In the genomic region with DNA sequence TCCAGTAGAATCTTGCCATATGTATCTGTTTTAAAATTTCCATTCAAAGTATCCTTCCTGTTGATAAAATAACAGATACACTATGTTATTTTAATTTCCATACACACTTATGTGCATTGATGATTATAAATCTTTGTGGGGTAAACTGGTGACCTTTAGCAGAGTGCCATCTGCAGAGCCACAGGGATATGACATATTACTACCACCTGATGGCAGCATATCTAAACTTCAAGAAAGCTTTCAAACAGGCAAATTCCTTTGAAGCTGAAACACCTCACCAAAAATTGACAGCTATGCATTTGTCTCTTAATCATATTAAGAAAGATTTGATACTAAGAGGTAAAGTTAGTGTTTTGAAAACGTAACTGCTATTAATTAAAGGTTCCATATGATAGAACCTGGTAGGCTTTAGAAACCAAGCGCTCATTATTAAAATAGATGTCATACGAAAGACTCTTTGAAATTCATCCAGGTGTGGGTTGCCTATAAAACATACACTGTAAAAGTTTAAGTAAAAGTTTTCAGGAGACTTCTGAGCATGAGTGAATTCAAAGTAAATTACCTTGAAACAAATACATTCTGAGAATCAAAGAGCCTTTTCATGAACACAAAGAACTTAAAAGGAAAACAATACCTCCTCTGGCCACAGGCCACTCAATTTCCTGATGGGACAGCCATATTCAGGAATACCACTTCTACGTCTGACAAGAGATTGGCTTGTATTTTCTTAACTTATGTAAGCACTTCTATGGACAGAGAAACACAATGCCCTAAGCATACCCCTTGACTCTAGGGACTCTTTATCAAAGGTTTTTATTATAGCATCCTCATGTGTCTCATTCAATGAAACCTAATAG, we compare ENCODE assay signal across 8 cellular contexts.
DNase-seq lines count a peak whose midpoint lies in the region; ATAC-seq and TF ChIP-seq lines count a peak whose summit lies in the region.

No MANE protein-coding gene starts in this region.

- peak; percentile 81 for TF ChIP-seq CTCF in endodermal cell (conservative IDR thresholded peaks at IDR 0.05)

- peaks cover 13% of the 10 kb centered on the region for H3K4me1 ChIP-seq in endodermal cell (ENCODE audit: control insufficient read depth, insufficient read depth, low read length)

- H3K9me3 Mint-ChIP-seq in activated naive CD4-positive, alpha-beta T cell treated with anti-CD3 and anti-CD28 coated beads for 36 hours, result no peaks in the 10 kb centered on the region
- H3K9me3 Mint-ChIP-seq in endodermal cell (no peaks in the 10 kb centered on the region), naive B cell (no peaks in the 10 kb centered on the region)

- H3K36me3 ChIP-seq in endodermal cell (ENCODE audit: control insufficient read depth, insufficient read depth, low read length), result no peaks in the 10 kb centered on the region

- 66 to 71% methylated on average over 2 to 4 of the region's 4 CpGs for WGBS in endodermal cell (ENCODE audit: insufficient coverage in 1 of 2, insufficient read length in 1 of 2), 2 experiments

- H3K27ac Mint-ChIP-seq in activated naive CD4-positive, alpha-beta T cell treated with anti-CD3 and anti-CD28 coated beads for 36 hours, result no peak overlapping the region
- no peak overlapping the region for H3K27ac Mint-ChIP-seq in endodermal cell
- H3K27ac Mint-ChIP-seq in naive B cell, result no peak overlapping the region

- peak; percentile 85 for ATAC-seq in GM21447 (IDR thresholded peaks at IDR 0.05; ENCODE audit: unreplicated experiment)
- peak in 1 of 2 donors; percentile 49 for ATAC-seq in naive B cell (ENCODE audit: low read depth in 2 of 2)

- no peaks in the 10 kb centered on the region for H3K36me3 Mint-ChIP-seq in activated naive CD4-positive, alpha-beta T cell treated with anti-CD3 and anti-CD28 coated beads for 36 hours (ENCODE audit: low read depth)
- H3K36me3 Mint-ChIP-seq in endodermal cell (ENCODE audit: low read depth), result no peaks in the 10 kb centered on the region
- H3K36me3 Mint-ChIP-seq in naive B cell, result no peaks in the 10 kb centered on the region

- H3K27me3 ChIP-seq in endodermal cell (ENCODE audit: control insufficient read depth, insufficient read depth, low read length, poor library complexity, severe bottlenecking), result no peaks in the 10 kb centered on the region

- no peaks in the 10 kb centered on the region for H3K27me3 Mint-ChIP-seq in activated naive CD4-positive, alpha-beta T cell treated with anti-CD3 and anti-CD28 coated beads for 36 hours (ENCODE audit: low read depth)
- H3K27me3 Mint-ChIP-seq in endodermal cell (ENCODE audit: insufficient read depth) (no peaks in the 10 kb centered on the region), naive B cell (no peaks in the 10 kb centered on the region)

- intact Hi-C loops in activated naive CD4-positive, alpha-beta T cell treated with anti-CD3 and anti-CD28 coated beads for 36 hours (cut with micrococcal nuclease), result loop anchor here (1.0 to 10.0 kb wide), 7 partner anchors 94 to 940 kb away; a partner anchor contains a TSS

- H3K4me3 Mint-ChIP-seq in activated naive CD4-positive, alpha-beta T cell treated with anti-CD3 and anti-CD28 coated beads for 36 hours, result no peak overlapping the region
- H3K4me3 Mint-ChIP-seq in endodermal cell (no peak overlapping the region), naive B cell (no peak overlapping the region)

- no peaks in the 10 kb centered on the region for H3K4me1 Mint-ChIP-seq in activated naive CD4-positive, alpha-beta T cell treated with anti-CD3 and anti-CD28 coated beads for 36 hours (ENCODE audit: low read depth)
- H3K4me1 Mint-ChIP-seq in endodermal cell (peaks cover 25% of the 10 kb centered on the region), naive B cell (no peaks in the 10 kb centered on the region)

- no peak overlapping the region for H3K9ac ChIP-seq in endodermal cell (ENCODE audit: extremely low read depth, low read length, poor library complexity, severe bottlenecking)

- no peak overlapping the region for H3K4me3 ChIP-seq in endodermal cell (ENCODE audit: low read length)

- DNase-seq in activated naive CD4-positive, alpha-beta T cell treated with anti-CD3 and anti-CD28 coated beads for 36 hours, result peak; percentile 22
- no peak for DNase-seq in activated naive CD4-positive, alpha-beta T cell treated with anti-CD3 and anti-CD28 coated beads, Interleukin-2, amount 50 U/mL, for 16 hours
- DNase-seq in HT-29 (ENCODE audit: low spot score) (peak; percentile 41), SHP77 (lab: John Stamatoyannopoulos, UW) (peak; percentile 71 to 81), endodermal cell (no peak), naive B cell (peak; percentile 5), COLO829 (ENCODE audit: low spot score) (no peak)

- no peaks in the 10 kb centered on the region for H3K9me3 ChIP-seq in endodermal cell (ENCODE audit: control insufficient read depth, low read length)

- CTCF ChIA-PET in activated naive CD4-positive, alpha-beta T cell treated with anti-CD3 and anti-CD28 coated beads for 36 hours (lab: Charles Lee), result interaction anchor here (0.6 to 2.6 kb wide), 8 partner anchors 10 to 437 kb away, joined by 3 to 29 read pairs (median 3); no protein-coding TSS in a partner anchor

- H3K27ac ChIP-seq in endodermal cell (ENCODE audit: low read depth, low read length), result peak overlapping the region; percentile 13

Comparison
In these comparisons a context has a peak if more than half of its experiments do, and no peak if none do; other contexts are left out.
1. DNase-seq: peak in activated naive CD4-positive, alpha-beta T cell treated with anti-CD3 and anti-CD28 coated beads for 36 hours (single experiment), HT-29 (single experiment), SHP77 (2 of 2) and naive B cell (single experiment); none in activated naive CD4-positive, alpha-beta T cell treated with anti-CD3 and anti-CD28 coated beads, Interleukin-2, amount 50 U/mL, for 16 hours (single experiment), endodermal cell (single experiment) and COLO829 (single experiment).